In genomic region chr12:84356224-84356623, GRCh38 we compare ENCODE assay signal across 27 cellular contexts.
"Had no signal": no experiment of that assay in that cellular context is flagged by ENCODE, and none has a peak within 500 bp of the region (broad histone marks: within the 10 kb centered on the region; RNA-seq: fewer than 3 reads in every experiment).

No MANE protein-coding gene starts in this region.

- H3K4me1 ChIP-seq: stomach, suprapubic skin, testis, thyroid gland, tibial artery, tibial nerve, transverse colon, upper lobe of left lung, upper lobe of right lung, uterus, vagina had no signal

- H3K27me3 Mint-ChIP-seq: stimulated activated naive B cell treated with anti-CD40 and anti-IgM and Interleukin-4, amounts not matched to agents 10 μg/mL and 1 μg/mL and 100 μg/mL, for 72 hours; stimulated activated naive CD8-positive, alpha-beta T cell treated with anti-CD3 and anti-CD28 coated beads, Interleukin-15, amount 100 ng/mL, for 72 hours; stimulated activated naive CD8-positive, alpha-beta T cell treated with anti-CD3 and anti-CD28 coated beads, Interleukin-15, Interleukin-2, amounts not matched to agents 100 ng/mL and 50 ng/mL, for 24 hours; type B pancreatic cell had no signal

- DNase-seq: stimulated activated CD4-positive, alpha-beta T cell treated with anti-CD3 and anti-CD28 coated beads, Interleukin-2, amount 100 ng/mL, for 48 hours; stimulated activated CD4-positive, alpha-beta T cell treated with anti-CD3 and anti-CD28 coated beads, Interleukin-4, amount 100 ng/mL, for 1 hour; stimulated activated CD4-positive, alpha-beta T cell treated with anti-CD3 and anti-CD28 coated beads, Interleukin-4, amount 100 ng/mL, for 24 hours; stimulated activated CD4-positive, alpha-beta T cell treated with anti-CD3 and anti-CD28 coated beads, Interleukin-4, amount 100 ng/mL, for 4 hours; stimulated activated CD8-positive, alpha-beta memory T cell treated with anti-CD3 and anti-CD28 coated beads, Interleukin-4, amount 100 ng/mL, for 48 hours; stimulated activated naive B cell treated with anti-CD40 and anti-IgM and Interleukin-4, amounts not matched to agents 10 μg/mL and 1 μg/mL and 100 μg/mL, for 72 hours; stimulated activated naive CD4-positive, alpha-beta T cell; stimulated activated naive CD4-positive, alpha-beta T cell treated with Interleukin-2 at 50 U/mL for 16 hours; stimulated activated naive CD8-positive, alpha-beta T cell treated with anti-CD3 and anti-CD28 coated beads, Interleukin-15, amount 100 ng/mL, for 72 hours; stimulated activated naive CD8-positive, alpha-beta T cell treated with anti-CD3 and anti-CD28 coated beads, Interleukin-15, Interleukin-2, amounts not matched to agents 100 U/mL and 50 U/mL, for 24 hours; stomach; substantia nigra; testis; thyroid gland; tibial artery; transverse colon; trophoblast cell; upper lobe of left lung; upper lobe of right lung; uterus had no signal

- H3K27me3 ChIP-seq: stomach, suprapubic skin, testis, thyroid gland, tibial artery, tibial nerve, transverse colon, upper lobe of left lung, upper lobe of right lung, uterus, vagina had no signal

- H3K9me3 Mint-ChIP-seq: stimulated activated naive CD8-positive, alpha-beta T cell treated with anti-CD3 and anti-CD28 coated beads, Interleukin-15, amount 100 ng/mL, for 72 hours; stimulated activated naive CD8-positive, alpha-beta T cell treated with anti-CD3 and anti-CD28 coated beads, Interleukin-15, Interleukin-2, amounts not matched to agents 100 ng/mL and 50 ng/mL, for 24 hours; type B pancreatic cell had no signal

- H3K27ac ChIP-seq: stomach, suprapubic skin, testis, thoracic aorta, thyroid gland, tibial artery, tibial nerve, transverse colon, upper lobe of left lung, upper lobe of right lung, uterus, vagina had no signal

- H3K36me3 Mint-ChIP-seq: stimulated activated effector memory CD8-positive, alpha-beta T cell treated with anti-CD3 and anti-CD28 coated beads, Interleukin-12 subunit alpha, Interleukin-12 subunit beta, amount 100 ng/mL, for 72 hours; stimulated activated naive B cell treated with anti-CD40 and anti-IgM and Interleukin-4, amounts not matched to agents 10 μg/mL and 1 μg/mL and 100 μg/mL, for 72 hours; type B pancreatic cell had no signal

- H3K36me3 ChIP-seq: stomach, suprapubic skin, thoracic aorta, thyroid gland, tibial artery, tibial nerve, transverse colon, upper lobe of left lung, upper lobe of right lung, uterus, vagina had no signal

- H3K4me3 ChIP-seq: stomach, suprapubic skin, testis, thoracic aorta, thyroid gland, tibial artery, tibial nerve, transverse colon, upper lobe of left lung, upper lobe of right lung, uterus, vagina had no signal

- H3K4me1 Mint-ChIP-seq: stimulated activated effector memory CD8-positive, alpha-beta T cell treated with anti-CD3 and anti-CD28 coated beads, Interleukin-12 subunit alpha, Interleukin-12 subunit beta, amount 100 ng/mL, for 72 hours; stimulated activated naive B cell treated with anti-CD40 and anti-IgM and Interleukin-4, amounts not matched to agents 10 μg/mL and 1 μg/mL and 100 μg/mL, for 72 hours; stimulated activated naive CD8-positive, alpha-beta T cell treated with anti-CD3 and anti-CD28 coated beads, Interleukin-15, amount 100 ng/mL, for 72 hours had no signal

- ATAC-seq: stimulated activated naive B cell treated with anti-CD40 and anti-IgM and Interleukin-4, amounts not matched to agents 10 μg/mL and 1 μg/mL and 100 μg/mL, for 72 hours; stimulated activated naive CD8-positive, alpha-beta T cell treated with anti-CD3 and anti-CD28 coated beads, Interleukin-15, amount 100 ng/mL, for 72 hours; stimulated activated naive CD8-positive, alpha-beta T cell treated with anti-CD3 and anti-CD28 coated beads, Interleukin-15, Interleukin-2, amounts not matched to agents 100 U/mL and 50 U/mL, for 24 hours; upper lobe of right lung had no signal

- H3K9me3 ChIP-seq: suprapubic skin, testis, thoracic aorta, thyroid gland, tibial artery, tibial nerve, transverse colon, upper lobe of left lung, upper lobe of right lung, uterus, vagina had no signal

- H3K27ac Mint-ChIP-seq: stimulated activated effector memory CD8-positive, alpha-beta T cell treated with anti-CD3 and anti-CD28 coated beads, Interleukin-12 subunit alpha, Interleukin-12 subunit beta, amount 100 ng/mL, for 72 hours; stimulated activated naive B cell treated with anti-CD40 and anti-IgM and Interleukin-4, amounts not matched to agents 10 μg/mL and 1 μg/mL and 100 μg/mL, for 72 hours; stimulated activated naive CD8-positive, alpha-beta T cell treated with anti-CD3 and anti-CD28 coated beads, Interleukin-15, amount 100 ng/mL, for 72 hours; stimulated activated naive CD8-positive, alpha-beta T cell treated with anti-CD3 and anti-CD28 coated beads, Interleukin-15, Interleukin-2, amounts not matched to agents 100 ng/mL and 50 ng/mL, for 24 hours; type B pancreatic cell had no signal

- H3K4me3 Mint-ChIP-seq: stimulated activated effector memory CD8-positive, alpha-beta T cell treated with anti-CD3 and anti-CD28 coated beads, Interleukin-12 subunit alpha, Interleukin-12 subunit beta, amount 100 ng/mL, for 72 hours; stimulated activated naive B cell treated with anti-CD40 and anti-IgM and Interleukin-4, amounts not matched to agents 10 μg/mL and 1 μg/mL and 100 μg/mL, for 72 hours; stimulated activated naive CD8-positive, alpha-beta T cell treated with anti-CD3 and anti-CD28 coated beads, Interleukin-15, amount 100 ng/mL, for 72 hours; stimulated activated naive CD8-positive, alpha-beta T cell treated with anti-CD3 and anti-CD28 coated beads, Interleukin-15, Interleukin-2, amounts not matched to agents 100 ng/mL and 50 ng/mL, for 24 hours; type B pancreatic cell had no signal
